In the genomic region with DNA sequence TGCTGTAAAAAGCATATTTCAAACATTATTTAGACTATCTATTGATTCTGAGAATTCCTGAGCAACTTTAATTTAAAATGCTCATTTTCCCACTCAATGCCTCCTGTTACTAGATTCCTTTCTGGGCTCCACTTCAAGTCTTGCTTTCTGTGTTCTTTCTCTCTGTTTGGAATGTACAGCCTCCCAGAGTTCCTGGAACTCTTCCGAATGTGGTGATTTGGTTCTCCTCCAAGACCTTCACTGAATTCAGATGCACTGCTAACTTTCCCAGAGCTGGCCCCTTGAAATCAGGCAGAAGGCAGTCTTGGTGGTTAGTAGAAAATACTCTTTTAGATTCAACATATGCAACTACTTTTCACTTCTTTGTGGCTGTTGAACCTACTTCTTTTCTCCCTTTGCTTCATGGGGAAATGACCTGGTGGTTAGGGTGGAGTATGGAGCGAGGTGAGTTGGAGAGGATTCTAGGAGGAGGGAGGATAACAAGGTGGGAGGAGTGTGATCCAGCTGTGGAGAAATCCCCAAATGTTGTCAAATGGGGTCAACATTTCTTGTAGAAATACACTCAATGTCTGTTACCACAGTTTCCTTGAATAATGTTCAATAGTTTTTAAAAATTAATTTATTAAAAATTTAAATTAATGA, we compare ENCODE assay signal across 10 cellular contexts. TPM values are rescaled to one million over a fixed set of nuclear protein-coding genes. Genes with fewer than 3 reads are reported as not detected.
DNase-seq lines count a peak whose midpoint lies in the region; ATAC-seq and TF ChIP-seq lines count a peak whose summit lies in the region.
"Had no signal": no experiment of that assay in that cellular context is flagged by ENCODE, and none has a peak within 500 bp of the region (broad histone marks: within the 10 kb centered on the region; RNA-seq: fewer than 3 reads in every experiment).

No MANE protein-coding gene starts in this region.

- H3K9me3 ChIP-seq in A673 (ENCODE audit: low read depth, low read length, poor library complexity, severe bottlenecking) = peaks cover 3% of the 10 kb centered on the region
- H3K9me3 ChIP-seq in neural progenitor cell (ENCODE audit: low read depth) = no peaks in the 10 kb centered on the region

- BruUV-seq in A673 (replicated peaks; lab: Mats Ljungman, UMichigan) = no TSS peak

- no peak overlapping the region for H3K9ac ChIP-seq in neural progenitor cell
- H3K9ac ChIP-seq: BLaER1 had no signal

- H3K4me1 ChIP-seq in A673 (ENCODE audit: insufficient read depth, low read length, poor library complexity, severe bottlenecking) (no peaks in the 10 kb centered on the region), neural progenitor cell (no peaks in the 10 kb centered on the region)
- H3K4me1 ChIP-seq: BLaER1 had no signal

- no peaks in the 10 kb centered on the region for H3K36me3 Mint-ChIP-seq in neural progenitor cell

- POLR2A ChIA-PET in A673 (lab: Charles Lee; ENCODE audit: low non-redundant PET) = no interaction called here

- no peaks in the 10 kb centered on the region for H3F3A ChIP-seq in neural progenitor cell (ENCODE audit: low read depth)

- H3K36me3 ChIP-seq in A673 (ENCODE audit: insufficient read depth, low read length, poor library complexity, severe bottlenecking) (no peaks in the 10 kb centered on the region), neural progenitor cell (no peaks in the 10 kb centered on the region)
- H3K36me3 ChIP-seq: BLaER1 had no signal

- intact Hi-C loops in A673 (cut with micrococcal nuclease; ENCODE audit: unreplicated experiment) = no loop called here

- CTCF ChIA-PET in A673 (lab: Charles Lee) = no interaction called here

- H3K27ac ChIP-seq in A673 (ENCODE audit: low read depth, low read length, poor library complexity, severe bottlenecking) = peak overlapping the region; percentile 19
- H3K27ac ChIP-seq in neural progenitor cell = no peak overlapping the region
- H3K27ac ChIP-seq in coronary artery = peak overlapping the region in 1 of 2 donors; percentile 20
- H3K27ac ChIP-seq: BLaER1 had no signal

- H3K4me1 Mint-ChIP-seq in neural progenitor cell = no peaks in the 10 kb centered on the region

- no peaks in the 10 kb centered on the region for H3K27me3 Mint-ChIP-seq in neural progenitor cell (ENCODE audit: insufficient read depth, low read depth)

- H3K9me3 Mint-ChIP-seq in neural progenitor cell = no peaks in the 10 kb centered on the region

- no peak overlapping the region for H3K4me2 ChIP-seq in neural progenitor cell
- H3K4me2 ChIP-seq: BLaER1 had no signal

- TF ChIP-seq CTCF in A673 (conservative IDR thresholded peaks at IDR 0.05; ENCODE audit: low read depth, low read length) (no peak), fibroblast of mammary gland (conservative IDR thresholded peaks at IDR 0.05; ENCODE audit: control insufficient read depth, insufficient read depth, low read depth, low read length) (no peak), neural progenitor cell (IDR thresholded peaks at IDR 0.05) (no peak), coronary artery (IDR thresholded peaks at IDR 0.05) (no peak)

- H3K27me3 ChIP-seq in A673 (replicated peaks; ENCODE audit: insufficient read depth, low read depth, low read length, poor library complexity) (no peaks in the 10 kb centered on the region), neural progenitor cell (no peaks in the 10 kb centered on the region)
- H3K27me3 ChIP-seq: BLaER1 had no signal

- no peaks in the 10 kb centered on the region for H4K20me1 ChIP-seq in neural progenitor cell (ENCODE audit: low read depth)
- H4K20me1 ChIP-seq: BLaER1 had no signal

- H2AFZ ChIP-seq in neural progenitor cell (replicated peaks) = peak overlapping the region; percentile 52

- DNase-seq in A673 (ENCODE audit: low spot score) (no peak), M059J (ENCODE audit: low read depth) (peak; percentile 15), fibroblast of mammary gland (ENCODE audit: low read depth) (peak; percentile 80), neural progenitor cell (ENCODE audit: low spot score) (no peak), kidney tubule cell (ENCODE audit: low spot score) (no peak), coronary artery (ENCODE audit: low spot score) (no peak), NCI-H1930 (lab: John Stamatoyannopoulos, UW) (no peak)
- DNase-seq: cerebellar nuclear complex had no signal

- no peaks in the 10 kb centered on the region for H3K79me2 ChIP-seq in neural progenitor cell (ENCODE audit: low read depth)

- no peak overlapping the region for H3K27ac Mint-ChIP-seq in neural progenitor cell

- no peak overlapping the region for H3K4me3 Mint-ChIP-seq in neural progenitor cell

- no peak for ATAC-seq in HG02981 (IDR thresholded peaks at IDR 0.05; ENCODE audit: unreplicated experiment)

- H3K4me3 ChIP-seq in A673 (ENCODE audit: low read depth, low read length, poor library complexity, severe bottlenecking) (no peak overlapping the region), fibroblast of mammary gland (ENCODE audit: control insufficient read depth, low read depth, low read length) (no peak overlapping the region), neural progenitor cell (no peak overlapping the region), coronary artery (no peak overlapping the region)
- H3K4me3 ChIP-seq: BLaER1 had no signal

RNA-seq across cellular contexts. Expression of gene CCDC7, which starts 27.9 kb away (rescaled TPM):
- total RNA-seq in A673 (2021) = 12.5 and 16.4 TPM in 2 replicates
- total RNA-seq in M059J (2014; rRNA removed; shearing (Covaris generic)) = 1.1 and 1.8 TPM in 2 replicates
- 4.1 and 6.9 TPM in 2 replicates for total RNA-seq in neural progenitor cell (ENCODE audit: low replicate concordance)

Comparison
In these comparisons a context has a peak if more than half of its experiments do, and no peak if none do; other contexts are left out.
1. DNase-seq: peak in M059J (single experiment) and fibroblast of mammary gland (single experiment); none in A673 (single experiment), neural progenitor cell (single experiment), kidney tubule cell (single experiment), coronary artery (single experiment) and NCI-H1930 (0 of 2).